ENCODE assay signal across 18 cellular contexts in genomic region chr2:4445821-4446220, GRCh38.
"Had no signal": no experiment of that assay in that cellular context is flagged by ENCODE, and none has a peak within 500 bp of the region (broad histone marks: within the 10 kb centered on the region; RNA-seq: fewer than 3 reads in every experiment).

No MANE protein-coding gene starts in this region.

- H3K9me3 ChIP-seq: colonic mucosa had no signal

- H3K9me3 Mint-ChIP-seq: endodermal cell had no signal

- H3K4me1 ChIP-seq: colonic mucosa, left lung, transverse colon had no signal

- H3K36me3 ChIP-seq: colonic mucosa, left lung, transverse colon had no signal

- H3K27me3 ChIP-seq: colonic mucosa, left lung, transverse colon had no signal

- H3K27ac ChIP-seq: colonic mucosa, epithelial cell of prostate, left lung, transverse colon, VCaP had no signal

- H3K27ac Mint-ChIP-seq: activated CD4-positive, alpha-beta T cell treated with anti-CD3 and anti-CD28 coated beads, Interleukin-2, amount 10 ng/mL, durations not matched to agents 7 days and 5 days; activated CD8-positive, alpha-beta T cell treated with anti-CD3 and anti-CD28 coated beads, Interleukin-2, amount 10 ng/mL, durations not matched to agents 7 days and 5 days; activated naive CD4-positive, alpha-beta T cell treated with anti-CD3 and anti-CD28 coated beads, Interleukin-2, amount 50 U/mL, for 24 hours; endodermal cell; naive thymus-derived CD4-positive, alpha-beta T cell; progenitor cell of endocrine pancreas; stimulated activated naive B cell treated with anti-CD40 and anti-IgM and Interleukin-4, amounts not matched to agents 10 μg/mL and 1 μg/mL and 100 μg/mL, for 72 hours had no signal

- H3K27me3 Mint-ChIP-seq: activated CD4-positive, alpha-beta T cell treated with anti-CD3 and anti-CD28 coated beads, Interleukin-2, amount 10 ng/mL, durations not matched to agents 7 days and 5 days; activated naive CD4-positive, alpha-beta T cell treated with anti-CD3 and anti-CD28 coated beads, Interleukin-2, amount 50 U/mL, for 24 hours; naive thymus-derived CD4-positive, alpha-beta T cell; progenitor cell of endocrine pancreas; stimulated activated naive B cell treated with anti-CD40 and anti-IgM and Interleukin-4, amounts not matched to agents 10 μg/mL and 1 μg/mL and 100 μg/mL, for 72 hours had no signal

- H3K4me1 Mint-ChIP-seq: activated CD4-positive, alpha-beta T cell treated with anti-CD3 and anti-CD28 coated beads, Interleukin-2, amount 10 ng/mL, durations not matched to agents 7 days and 5 days; activated naive CD4-positive, alpha-beta T cell treated with anti-CD3 and anti-CD28 coated beads, Interleukin-2, amount 50 U/mL, for 24 hours; naive thymus-derived CD4-positive, alpha-beta T cell; stimulated activated naive B cell treated with anti-CD40 and anti-IgM and Interleukin-4, amounts not matched to agents 10 μg/mL and 1 μg/mL and 100 μg/mL, for 72 hours had no signal

- H3K4me3 Mint-ChIP-seq: activated CD4-positive, alpha-beta T cell treated with anti-CD3 and anti-CD28 coated beads, Interleukin-2, amount 10 ng/mL, durations not matched to agents 7 days and 5 days; activated CD8-positive, alpha-beta T cell treated with anti-CD3 and anti-CD28 coated beads, Interleukin-2, amount 10 ng/mL, durations not matched to agents 7 days and 5 days; activated naive CD4-positive, alpha-beta T cell treated with anti-CD3 and anti-CD28 coated beads, Interleukin-2, amount 50 U/mL, for 24 hours; endodermal cell; naive thymus-derived CD4-positive, alpha-beta T cell; stimulated activated naive B cell treated with anti-CD40 and anti-IgM and Interleukin-4, amounts not matched to agents 10 μg/mL and 1 μg/mL and 100 μg/mL, for 72 hours had no signal

- H3K36me3 Mint-ChIP-seq: activated naive CD4-positive, alpha-beta T cell treated with anti-CD3 and anti-CD28 coated beads, Interleukin-2, amount 50 U/mL, for 24 hours; naive thymus-derived CD4-positive, alpha-beta T cell; stimulated activated naive B cell treated with anti-CD40 and anti-IgM and Interleukin-4, amounts not matched to agents 10 μg/mL and 1 μg/mL and 100 μg/mL, for 72 hours had no signal

- DNase-seq: activated CD4-positive, alpha-beta T cell treated with anti-CD3 and anti-CD28 coated beads, Interleukin-2, amount 10 ng/mL, durations not matched to agents 7 days and 5 days; activated CD8-positive, alpha-beta T cell treated with anti-CD3 and anti-CD28 coated beads, Interleukin-2, amount 10 ng/mL, durations not matched to agents 7 days and 5 days; activated gamma-delta T cell treated with Interleukin-2 at 50 U/mL for 16 hours; aorta; colonic mucosa; endodermal cell; left lung; naive thymus-derived CD4-positive, alpha-beta T cell; retina; stimulated activated CD4-positive, alpha-beta T cell treated with anti-CD3 and anti-CD28 coated beads, Interleukin-2, amount 100 ng/mL, for 48 hours; stimulated activated CD8-positive, alpha-beta memory T cell treated with anti-CD3 and anti-CD28 coated beads, Interleukin-4, amount 100 ng/mL, for 48 hours; stimulated activated naive B cell treated with anti-CD40 and anti-IgM and Interleukin-4, amounts not matched to agents 10 μg/mL and 1 μg/mL and 100 μg/mL, for 72 hours; transverse colon had no signal

- H3K4me3 ChIP-seq: colonic mucosa, left lung, lung, transverse colon had no signal
